Comparison of ENCODE assay signal across 1 cellular context in genomic region chr6:29478740-29479139, GRCh38.
A peak's percentile ranks its signal among the peaks of the same experiment; 100 is the strongest.
TF ChIP-seq lines count a peak whose summit lies in the region.

No MANE protein-coding gene starts in this region.

TF ChIP-seq in H1, 55 proteins besides CTCF, POLR2A, EP300 and RAD21:
- TF ChIP-seq CEBPB (IDR thresholded peaks at IDR 0.05; ENCODE audit: low read depth, low read length) (peak; percentile 92), KDM1A (IDR thresholded peaks at IDR 0.05; ENCODE audit: borderline replicate concordance, low read length) (no peak)
